ENCODE assay signal across 20 cellular contexts in genomic region chr19:19544257-19545127, GRCh38. TPM values are rescaled to one million over a fixed set of nuclear protein-coding genes. Genes with fewer than 3 reads are reported as not detected.
DNase-seq lines count a peak whose midpoint lies in the region; ATAC-seq, FAIRE-seq and TF ChIP-seq lines count a peak whose summit lies in the region.
"Had no signal": no experiment of that assay in that cellular context is flagged by ENCODE, and none has a peak within 500 bp of the region (broad histone marks: within the 10 kb centered on the region; RNA-seq: fewer than 3 reads in every experiment).

No MANE protein-coding gene starts in this region.

- peak; percentile 74 for DNase-seq in H7
- peak; percentile 60 for DNase-seq in RWPE2 (ENCODE audit: low spot score)
- DNase-seq in kidney, result peak; percentile 67
- DNase-seq in activated CD4-positive, alpha-beta T cell treated with anti-CD3 and anti-CD28 coated beads, Interleukin-2, amount 50 U/mL, for 1 hour, result no peak
- DNase-seq in foreskin fibroblast, result no peak
- DNase-seq: ACHN; Caco-2; CD4-positive, alpha-beta T cell; DMS153; DND-41; EL; GOT3; KG1 had no signal

- no peaks in the 10 kb centered on the region for H3K4me1 ChIP-seq in RWPE2 (ENCODE audit: insufficient read depth, poor library complexity, severe bottlenecking)
- peaks cover 0 to 8% of the 10 kb centered on the region in 2 donors for H3K4me1 ChIP-seq in kidney (ENCODE audit: control insufficient read depth in 1 of 2, insufficient read depth in 1 of 2, low read depth in 1 of 2, low read length in 2 of 2)
- H3K4me1 ChIP-seq: Caco-2, HAP-1 had no signal

- TF ChIP-seq CTCF in RWPE2 (IDR thresholded peaks at IDR 0.05; ENCODE audit: poor library complexity, severe bottlenecking) (no peak), kidney (IDR thresholded peaks at IDR 0.05; ENCODE audit: borderline replicate concordance, extremely low read depth, insufficient read depth) (no peak), foreskin fibroblast (IDR thresholded peaks at IDR 0.05; ENCODE audit: low read depth, low read length) (no peak)

- H3K9ac ChIP-seq in kidney (ENCODE audit: low read length in 2 of 2), result no peak overlapping the region

- FAIRE-seq in kidney (lab: Jason Lieb, UNC), result no peak
- FAIRE-seq: A204.1, D721Med, GM12891 had no signal

- H3K9me3 ChIP-seq in RWPE2 (ENCODE audit: severe bottlenecking), result no peaks in the 10 kb centered on the region
- no peaks in the 10 kb centered on the region for H3K9me3 ChIP-seq in kidney (ENCODE audit: control insufficient read depth in 1 of 2, low read length in 2 of 2)
- H3K9me3 ChIP-seq: Caco-2, HAP-1 had no signal

- H3K36me3 ChIP-seq in H7 (replicated peaks; ENCODE audit: control insufficient read depth, insufficient read depth, low read length) (no peaks in the 10 kb centered on the region), RWPE2 (ENCODE audit: low read depth) (no peaks in the 10 kb centered on the region), kidney (ENCODE audit: control insufficient read depth in 1 of 2, insufficient read depth in 2 of 2, low read length in 2 of 2) (no peaks in the 10 kb centered on the region)
- H3K36me3 ChIP-seq: HAP-1 had no signal

- H3K4me3 ChIP-seq in H7 (ENCODE audit: insufficient read depth, low read depth, low read length), result no peak overlapping the region
- no peak overlapping the region for H3K4me3 ChIP-seq in RWPE2 (ENCODE audit: severe bottlenecking)
- H3K4me3 ChIP-seq in kidney (ENCODE audit: low read length in 2 of 2), result no peak overlapping the region
- no peak overlapping the region for H3K4me3 ChIP-seq in foreskin fibroblast (ENCODE audit: low read depth in 1 of 2, low read length in 2 of 2)
- H3K4me3 ChIP-seq: HAP-1 had no signal

- H3K27ac ChIP-seq in RWPE2 (ENCODE audit: poor library complexity, severe bottlenecking), result no peak overlapping the region
- H3K27ac ChIP-seq in kidney (ENCODE audit: low read depth in 2 of 2, low read length in 2 of 2), result no peak overlapping the region
- H3K27ac ChIP-seq: C4-2B had no signal

- no peak for ATAC-seq in RWPE2 (ENCODE audit: low read depth)
- ATAC-seq in GM18861 (IDR thresholded peaks at IDR 0.05; ENCODE audit: unreplicated experiment), result no peak

- intact Hi-C loops in kidney (cut with DNase I), result no loop called here

- H3K27me3 ChIP-seq in H7 (ENCODE audit: control insufficient read depth, insufficient read depth, low read length), result peaks cover 11% of the 10 kb centered on the region
- H3K27me3 ChIP-seq in RWPE2 (ENCODE audit: insufficient read depth, poor library complexity, severe bottlenecking), result no peaks in the 10 kb centered on the region

RNA-seq across cellular contexts. Expression of gene CILP2, which starts 6.4 kb away (rescaled TPM):
- 4.4 and 7.0 TPM in 2 replicates for total RNA-seq in H7 (2014; rRNA removed; shearing (Covaris generic))
- total RNA-seq in kidney, result 0.41 TPM
- polyA plus RNA-seq in kidney (ENCODE audit: insufficient read depth, low read depth, low replicate concordance), result not detected
- total RNA-seq: HT-29 had no signal

RNA-seq across cellular contexts. Expression of gene YJEFN3, which starts 15.8 kb away (rescaled TPM):
- total RNA-seq in H7 (2014; rRNA removed; shearing (Covaris generic)), result 0.74 and 1.2 TPM in 2 replicates
- total RNA-seq in kidney, result 3.7 TPM
- polyA plus RNA-seq in kidney (ENCODE audit: insufficient read depth, low read depth, low replicate concordance), result 3.1 TPM

RNA-seq across cellular contexts. Expression of gene NDUFA13, which starts 28.5 kb away (rescaled TPM):
- 249 and 291 TPM in 2 replicates for total RNA-seq in H7 (2014; rRNA removed; shearing (Covaris generic))
- 328 TPM for total RNA-seq in kidney
- polyA plus RNA-seq in kidney (ENCODE audit: insufficient read depth, low read depth, low replicate concordance), result 627 TPM

RNA-seq across cellular contexts. Expression of gene TSSK6, which starts 29.1 kb away (rescaled TPM):
- 4.7 and 9.8 TPM in 2 replicates for total RNA-seq in H7 (2014; rRNA removed; shearing (Covaris generic))
- total RNA-seq in kidney, result 3.7 TPM
- polyA plus RNA-seq in kidney (ENCODE audit: insufficient read depth, low read depth, low replicate concordance), result 1.4 TPM

Comparison
In these comparisons a context has a peak if more than half of its experiments do, and no peak if none do; other contexts are left out.
1. DNase-seq: peak in H7 (single experiment), RWPE2 (single experiment) and kidney (single experiment); none in activated CD4-positive, alpha-beta T cell treated with anti-CD3 and anti-CD28 coated beads, Interleukin-2, amount 50 U/mL, for 1 hour (single experiment) and foreskin fibroblast (0 of 2).